Comparison of ENCODE assay signal across 1 cellular context in genomic region chr5:82277987-82278710, GRCh38.
A peak's percentile ranks its signal among the peaks of the same experiment; 100 is the strongest.
TF ChIP-seq lines count a peak whose summit lies in the region.

Gene RPS23, minus strand, starts transcription at chr5:82278354. Its CDS starts 31 bp downstream, at chr5:82278323.

TF ChIP-seq in HepG2, 621 proteins besides CTCF, POLR2A, EP300 and RAD21 (continued from another document and continues in another):
- TF ChIP-seq ZNF574 (CRISPR knock-in tag; IDR thresholded peaks at IDR 0.05) (peak; percentile 82), ZNF235 (CRISPR knock-in tag; IDR thresholded peaks at IDR 0.05; ENCODE audit: borderline replicate concordance) (no peak), ZZZ3 (CRISPR knock-in tag; IDR thresholded peaks at IDR 0.05; ENCODE audit: borderline replicate concordance) (peak; percentile 28; the same call in 1 of the 2 replicates), ZNF780A (CRISPR knock-in tag; IDR thresholded peaks at IDR 0.05) (no peak), MXD3 (CRISPR knock-in tag; IDR thresholded peaks at IDR 0.05) (peak; percentile 81; the same call in 1 of the 2 replicates), KDM1A (CRISPR knock-in tag; IDR thresholded peaks at IDR 0.05) (no peak), ZSCAN22 (CRISPR knock-in tag; IDR thresholded peaks at IDR 0.05) (no peak), HIVEP1 (CRISPR knock-in tag; IDR thresholded peaks at IDR 0.05) (peak; percentile 71), PTBP1 (IDR thresholded peaks at IDR 0.05; ENCODE audit: low read depth, low read length, poor library complexity, severe bottlenecking) (no peak), ZNF101 (CRISPR knock-in tag; IDR thresholded peaks at IDR 0.05; ENCODE audit: borderline replicate concordance, low read depth) (no peak), HES4 (CRISPR knock-in tag; IDR thresholded peaks at IDR 0.05; ENCODE audit: borderline replicate concordance) (no peak; the same call in 1 of the 2 replicates), NFYC (CRISPR knock-in tag; IDR thresholded peaks at IDR 0.05) (no peak; the same call in 1 of the 2 replicates), NCOA2 (CRISPR knock-in tag; IDR thresholded peaks at IDR 0.05) (0 out of 2 replicates have a peak, but pooled peaks have one; percentile 3), CREB1 (IDR thresholded peaks at IDR 0.05) (no peak), CREB1 (CRISPR knock-in tag; IDR thresholded peaks at IDR 0.05) (peak; percentile 64; the same call in 1 of the 2 replicates), ZNF670 (CRISPR knock-in tag; IDR thresholded peaks at IDR 0.05; ENCODE audit: borderline replicate concordance) (peak; percentile 48; the same call in 1 of the 2 replicates), CHCHD3 (CRISPR knock-in tag; IDR thresholded peaks at IDR 0.05) (no peak), LBX2 (CRISPR knock-in tag; IDR thresholded peaks at IDR 0.05; ENCODE audit: borderline replicate concordance) (no peak), POLR2G (IDR thresholded peaks at IDR 0.05; ENCODE audit: low read depth, low read length) (peak; percentile 98), SRSF9 (IDR thresholded peaks at IDR 0.05; ENCODE audit: borderline replicate concordance, insufficient read depth, low read depth, low read length, poor library complexity, severe bottlenecking) (no peak), JUND (CRISPR knock-in tag; IDR thresholded peaks at IDR 0.05) (no peak), ZNF773 (CRISPR knock-in tag; IDR thresholded peaks at IDR 0.05; ENCODE audit: borderline replicate concordance) (0 out of 2 replicates have a peak, but pooled peaks have one; percentile 83), ZNF296 (CRISPR knock-in tag; conservative IDR thresholded peaks at IDR 0.05) (peak; percentile 47; the same call in 1 of the 2 replicates), HMGXB3 (CRISPR knock-in tag; IDR thresholded peaks at IDR 0.05; ENCODE audit: borderline replicate concordance) (0 out of 2 replicates have a peak, but pooled peaks have one; percentile 17), ATF1 (CRISPR knock-in tag; IDR thresholded peaks at IDR 0.05) (no peak; the same call in 1 of the 2 replicates), IKZF1 (IDR thresholded peaks at IDR 0.05) (no peak), BHLHE40 (IDR thresholded peaks at IDR 0.05; ENCODE audit: low read length) (no peak), ZNF343 (CRISPR knock-in tag; IDR thresholded peaks at IDR 0.05) (peak; percentile 78; the same call in 1 of the 2 replicates), ZNF337 (CRISPR knock-in tag; IDR thresholded peaks at IDR 0.05; ENCODE audit: borderline replicate concordance, low read depth) (0 out of 2 replicates have a peak, but pooled peaks have one; percentile 15), RBM22 (optimal IDR thresholded peaks at IDR 0.05; ENCODE audit: low read length) (peak; percentile 78), MLX (CRISPR knock-in tag; IDR thresholded peaks at IDR 0.05) (no peak), SIX4 (CRISPR knock-in tag; IDR thresholded peaks at IDR 0.05) (no peak), ZSCAN9 (CRISPR knock-in tag; IDR thresholded peaks at IDR 0.05; ENCODE audit: borderline replicate concordance) (no peak), MEIS2 (CRISPR knock-in tag; IDR thresholded peaks at IDR 0.05) (peak; percentile 63), SMC3 (IDR thresholded peaks at IDR 0.05; ENCODE audit: low read length) (no peak), NFATC3 (CRISPR knock-in tag; IDR thresholded peaks at IDR 0.05) (no peak), MAX (IDR thresholded peaks at IDR 0.05) (peak; percentile 94), EZH2 (conservative IDR thresholded peaks at IDR 0.05; ENCODE audit: low read depth, low read length) (no peak), PLSCR1 (CRISPR knock-in tag; IDR thresholded peaks at IDR 0.05; ENCODE audit: borderline replicate concordance) (no peak), FOXC1 (CRISPR knock-in tag; IDR thresholded peaks at IDR 0.05; ENCODE audit: borderline replicate concordance) (no peak), ZFP90 (CRISPR knock-in tag; IDR thresholded peaks at IDR 0.05; ENCODE audit: borderline replicate concordance) (peak; percentile 79), ATM (IDR thresholded peaks at IDR 0.05; ENCODE audit: borderline replicate concordance) (no peak), ZNF329 (CRISPR knock-in tag; IDR thresholded peaks at IDR 0.05; ENCODE audit: low read depth) (0 out of 2 replicates have a peak, but pooled peaks have one; percentile 32), HOXA9 (CRISPR knock-in tag; IDR thresholded peaks at IDR 0.05; ENCODE audit: borderline replicate concordance) (peak; percentile 24), KDM3A (CRISPR knock-in tag; IDR thresholded peaks at IDR 0.05; ENCODE audit: low read depth) (no peak; the same call in 1 of the 2 replicates), ZNF770 (CRISPR knock-in tag; IDR thresholded peaks at IDR 0.05) (peak; percentile 27), PRMT3 (CRISPR knock-in tag; IDR thresholded peaks at IDR 0.05; ENCODE audit: borderline replicate concordance, low read depth) (no peak), ARNTL (CRISPR knock-in tag; IDR thresholded peaks at IDR 0.05) (peak; percentile 41; the same call in 1 of the 2 replicates), ZNF367 (CRISPR knock-in tag; IDR thresholded peaks at IDR 0.05; ENCODE audit: borderline replicate concordance) (peak; percentile 34; the same call in 1 of the 2 replicates), ZBTB34 (CRISPR knock-in tag; IDR thresholded peaks at IDR 0.05) (no peak), ZMAT3 (CRISPR knock-in tag; conservative IDR thresholded peaks at IDR 0.05) (0 out of 2 replicates have a peak, but pooled peaks have one; percentile 70), TFE3 (CRISPR knock-in tag; IDR thresholded peaks at IDR 0.05) (no peak), ISX (CRISPR knock-in tag; conservative IDR thresholded peaks at IDR 0.05) (0 out of 2 replicates have a peak, but pooled peaks have one; percentile 56), ZFP36 (IDR thresholded peaks at IDR 0.05; ENCODE audit: borderline replicate concordance, low read depth, low read length, partially characterized antibody) (no peak), ZNF260 (CRISPR knock-in tag; IDR thresholded peaks at IDR 0.05; ENCODE audit: borderline replicate concordance, low read depth) (no peak)
